In the genomic region with DNA sequence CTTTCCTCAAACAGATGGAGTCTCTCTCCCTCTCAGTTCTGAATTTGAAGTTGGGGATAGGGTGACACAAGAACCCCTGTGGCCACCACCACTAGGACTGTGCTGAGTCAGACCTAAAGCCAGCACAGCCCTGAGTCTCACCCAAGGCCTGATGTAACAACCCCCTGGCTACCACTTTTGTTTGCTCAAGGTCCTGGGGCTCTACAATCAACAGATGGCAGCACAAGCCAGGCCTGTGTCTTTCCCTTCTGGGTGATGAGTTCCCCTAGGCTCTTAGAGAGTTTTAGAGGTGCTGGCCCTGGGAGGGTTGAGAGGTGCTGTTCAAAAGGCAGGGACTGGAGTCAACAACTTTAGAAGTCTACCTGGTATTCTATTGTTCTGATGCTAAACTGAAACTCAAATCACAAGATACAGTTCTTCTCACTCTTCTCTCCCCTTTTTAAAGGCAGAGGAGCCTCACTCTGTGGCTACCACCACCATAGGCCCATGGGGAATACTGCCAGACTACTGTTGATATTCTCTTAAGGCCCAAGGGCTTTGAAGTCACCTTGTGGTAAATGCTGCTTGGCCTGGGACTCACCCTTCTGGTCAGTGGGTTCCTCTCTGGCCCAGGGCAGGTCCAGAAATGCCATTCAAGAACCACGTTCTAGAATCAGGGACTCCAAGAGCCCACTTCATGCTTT, we compare ENCODE assay signal across 11 cellular contexts. TPM values are rescaled to one million over a fixed set of nuclear protein-coding genes. Genes with fewer than 3 reads are reported as not detected.
DNase-seq lines count a peak whose midpoint lies in the region; ATAC-seq and TF ChIP-seq lines count a peak whose summit lies in the region.
"Had no signal": no experiment of that assay in that cellular context is flagged by ENCODE, and none has a peak within 500 bp of the region (broad histone marks: within the 10 kb centered on the region; RNA-seq: fewer than 3 reads in every experiment).

No MANE protein-coding gene starts in this region.

- no peak for TF ChIP-seq POLR2A in HCT116 (IDR thresholded peaks at IDR 0.05; ENCODE audit: borderline replicate concordance, extremely low read depth, insufficient read depth, insufficient read length)

- TF ChIP-seq RAD21 in HCT116 (IDR thresholded peaks at IDR 0.05; ENCODE audit: low read depth) = peak; percentile 54

- no peak overlapping the region for H3K4me2 ChIP-seq in HCT116 (ENCODE audit: low read length)

- no peaks in the 10 kb centered on the region for H3K27me3 ChIP-seq in HCT116 (ENCODE audit: insufficient read depth, low read length)

- no peaks in the 10 kb centered on the region for H3K4me1 ChIP-seq in HCT116 (ENCODE audit: control insufficient read depth in 1 of 2, insufficient read depth in 2 of 2, low read length in 2 of 2)

- CTCF ChIA-PET in HCT116 (lab: Charles Lee) = no interaction called here

- in situ Hi-C loops in GM13976 (cut with MboI; ENCODE audit: low sequenced_read_pairs, unreplicated experiment) = loop anchor here (10.0 kb wide), 1 partner anchor 155 kb away; no protein-coding TSS in a partner anchor

- H3K9me3 ChIP-seq in HCT116 (ENCODE audit: control insufficient read depth in 1 of 2, insufficient read depth in 1 of 2, low read depth in 1 of 2, low read length in 2 of 2) = no peaks in the 10 kb centered on the region

- no peak overlapping the region for H3K27ac ChIP-seq in HCT116 (ENCODE audit: low read depth, low read length)

- no peak overlapping the region for H2AFZ ChIP-seq in HCT116 (ENCODE audit: low read depth, low read length, poor library complexity, severe bottlenecking)

- no peak overlapping the region for H3K9ac ChIP-seq in HCT116 (ENCODE audit: low read length)

- no peak overlapping the region for H3K4me3 ChIP-seq in HCT116 (replicated peaks in 1 of 2; ENCODE audit: low read depth in 1 of 2, low read length in 2 of 2)

- H3K9me2 ChIP-seq in HCT116 (ENCODE audit: insufficient read depth) = no peaks in the 10 kb centered on the region; the same call in 1 of the 2 replicates

- DNase-seq in DMS53 (lab: John Stamatoyannopoulos, UW) (peak; percentile 46), DMS53 treated with DMSO at 0.1 percent for 48 hours (lab: John Stamatoyannopoulos, UW; ENCODE audit: unreplicated experiment) (no peak), HCT116 (ENCODE audit: low read depth, low spot score) (peak; percentile 21), NAMALWA (ENCODE audit: low spot score) (peak; percentile 22), kidney tubule cell (ENCODE audit: low spot score) (peak; percentile 27), CD1c-positive myeloid dendritic cell (ENCODE audit: extremely low spot score) (no peak), GDM1 (lab: John Stamatoyannopoulos, UW) (no peak), GM13976 (ENCODE audit: low spot score) (no peak)
- DNase-seq: 8988T, naive B cell had no signal

- no peaks in the 10 kb centered on the region for H4K20me1 ChIP-seq in HCT116 (ENCODE audit: insufficient read depth)

- RAD21 ChIA-PET in HCT116 (lab: Charles Lee; ENCODE audit: low non-redundant PET in 1 of 2, low total read pairs in 2 of 2, uncharacterized antibody in 2 of 2, unreplicated experiment in 2 of 2) = no interaction called here

- TF ChIP-seq CTCF in HCT116 (IDR thresholded peaks at IDR 0.05 in 2 of 3, conservative IDR thresholded peaks at IDR 0.05 in 1 of 3; ENCODE audit: borderline replicate concordance in 1 of 3, insufficient read depth in 1 of 3, low read depth in 2 of 3, low read length in 2 of 3) = peak; percentile 9 to 26 (median 14); a peak in 1 of 6 replicates
- no peak for TF ChIP-seq CTCF in GM13976 (IDR thresholded peaks at IDR 0.05; ENCODE audit: borderline replicate concordance, control extremely low read depth, extremely low read depth, insufficient read depth, missing control alignments)

- POLR2A ChIA-PET in HCT116 (lab: Charles Lee) = no interaction called here

- peak; percentile 87 for ATAC-seq in HCT116

- intact Hi-C loops in HCT116 (cut with micrococcal nuclease) = no loop called here

- no TSS peak for BruUV-seq in HCT116 (replicated peaks; lab: Mats Ljungman, UMichigan)

- H3K79me2 ChIP-seq in HCT116 (ENCODE audit: insufficient read depth, low read length) = no peaks in the 10 kb centered on the region

- no peaks in the 10 kb centered on the region for H3K36me3 ChIP-seq in HCT116 (ENCODE audit: control insufficient read depth in 1 of 2, insufficient read depth in 2 of 2, low read length in 2 of 2)

TF ChIP-seq in HCT116, 20 proteins besides CTCF, POLR2A, EP300 and RAD21:
- TF ChIP-seq EZH2 (IDR thresholded peaks at IDR 0.05) (no peak), JUND (IDR thresholded peaks at IDR 0.05) (no peak), POLR2AphosphoS5 (IDR thresholded peaks at IDR 0.05; ENCODE audit: low read depth, low read length) (no peak), EGR1 (IDR thresholded peaks at IDR 0.05; ENCODE audit: low read depth) (no peak)

RNA-seq across cellular contexts. Expression of a gene that starts 6.5 kb away (rescaled TPM):
- total RNA-seq in HCT116 (2021; ENCODE audit: unreplicated experiment) = not detected
- polyA plus RNA-seq in HCT116 (2012) = not detected in 2 replicates
- total RNA-seq: dermis microvascular lymphatic vessel endothelial cell had no signal

RNA-seq across cellular contexts. Expression of a gene that starts 30.3 kb away (rescaled TPM):
- not detected for total RNA-seq in HCT116 (2021; ENCODE audit: unreplicated experiment)
- not detected in 2 replicates for polyA plus RNA-seq in HCT116 (2012)
- total RNA-seq: dermis microvascular lymphatic vessel endothelial cell had no signal

Comparison
In these comparisons a context has a peak if more than half of its experiments do, and no peak if none do; other contexts are left out.
1. DNase-seq: peak in DMS53 (single experiment), HCT116 (single experiment), NAMALWA (single experiment) and kidney tubule cell (single experiment); none in DMS53 treated with DMSO at 0.1 percent for 48 hours (single experiment), CD1c-positive myeloid dendritic cell (single experiment), GDM1 (single experiment) and GM13976 (single experiment).